In genomic region chr18:3466051-3466450, GRCh38 we compare ENCODE assay signal across 13 cellular contexts. TPM values are rescaled to one million over a fixed set of nuclear protein-coding genes. Genes with fewer than 3 reads are reported as not detected.
DNase-seq lines count a peak whose midpoint lies in the region; ATAC-seq and TF ChIP-seq lines count a peak whose summit lies in the region.
"Had no signal": no experiment of that assay in that cellular context is flagged by ENCODE, and none has a peak within 500 bp of the region (broad histone marks: within the 10 kb centered on the region; RNA-seq: fewer than 3 reads in every experiment).

No MANE protein-coding gene starts in this region.

- H3K9me3 Mint-ChIP-seq in activated T-helper 17 cell treated with anti-CD3 and anti-CD28 coated beads, Interleukin-2, amount 50 U/mL, for 72 hours = no peaks in the 10 kb centered on the region
- peaks cover 7% of the 10 kb centered on the region for H3K9me3 Mint-ChIP-seq in activated CD8-positive, alpha-beta T cell treated with anti-CD3 and anti-CD28 coated beads for 36 hours

- no peaks in the 10 kb centered on the region for H3K27me3 ChIP-seq in BLaER1
- no peaks in the 10 kb centered on the region for H3K27me3 ChIP-seq in HUES6 (ENCODE audit: control insufficient read depth, insufficient read depth, low read length)
- H3K27me3 ChIP-seq in hepatocyte = no peaks in the 10 kb centered on the region
- H3K27me3 ChIP-seq in tibial artery = no peaks in the 10 kb centered on the region
- H3K27me3 ChIP-seq: tibial nerve had no signal

- 60% methylated on average over 5 of the region's 5 CpGs for WGBS in hepatocyte (ENCODE audit: low lambda C conversion rate, missing lambda C conversion rate)

- peaks cover 18% of the 10 kb centered on the region for H3K4me1 ChIP-seq in BLaER1
- H3K4me1 ChIP-seq in HUES6 (ENCODE audit: control insufficient read depth, insufficient read depth, low read length) = peaks cover 26% of the 10 kb centered on the region
- no peaks in the 10 kb centered on the region for H3K4me1 ChIP-seq in hepatocyte (ENCODE audit: insufficient read depth)
- H3K4me1 ChIP-seq in tibial artery = no peaks in the 10 kb centered on the region

- no peak overlapping the region for H3K27ac ChIP-seq in BLaER1
- peak overlapping the region; percentile 4; the same call in 1 of the 2 replicates for H3K27ac ChIP-seq in HUES6 (ENCODE audit: low read depth, low read length)
- H3K27ac ChIP-seq in hepatocyte = no peak overlapping the region
- no peak overlapping the region for H3K27ac ChIP-seq in tibial artery
- H3K27ac ChIP-seq: tibial nerve, VCaP had no signal

- POLR2A ChIA-PET in activated CD8-positive, alpha-beta T cell treated with anti-CD3 and anti-CD28 coated beads for 36 hours (lab: Charles Lee) = interaction anchor here (1.0 to 1.2 kb wide), 3 partner anchors 8 to 129 kb away, joined by 3 to 5 read pairs (median 3); no protein-coding TSS in a partner anchor

- H4K20me1 ChIP-seq in BLaER1 (peaks cover 12% of the 10 kb centered on the region), hepatocyte (ENCODE audit: insufficient read depth, poor library complexity, severe bottlenecking) (no peaks in the 10 kb centered on the region)

- H3K36me3 ChIP-seq in BLaER1 (peaks cover 9% of the 10 kb centered on the region; the same call in 1 of the 2 replicates), HUES6 (ENCODE audit: control insufficient read depth, insufficient read depth, low read length) (no peaks in the 10 kb centered on the region; the same call in 1 of the 2 replicates), hepatocyte (replicated peaks; ENCODE audit: insufficient read depth, low read depth) (peaks cover 2% of the 10 kb centered on the region), tibial artery (peaks cover 10 to 12% (median 10%) of the 10 kb centered on the region in 3 donors)

- H3K4me1 Mint-ChIP-seq in activated T-helper 17 cell treated with anti-CD3 and anti-CD28 coated beads, Interleukin-2, amount 50 U/mL, for 72 hours = peaks cover 13% of the 10 kb centered on the region
- H3K4me1 Mint-ChIP-seq in activated CD8-positive, alpha-beta T cell treated with anti-CD3 and anti-CD28 coated beads for 36 hours (ENCODE audit: low read depth) = peaks cover 26% of the 10 kb centered on the region

- H3K9ac ChIP-seq in BLaER1 (no peak overlapping the region), HUES6 (ENCODE audit: low read length) (no peak overlapping the region)

- CTCF ChIA-PET in activated CD8-positive, alpha-beta T cell treated with anti-CD3 and anti-CD28 coated beads for 36 hours (lab: Charles Lee) = interaction anchor here (0.9 to 4.2 kb wide), 8 partner anchors 9 to 200 kb away, joined by 3 to 26 read pairs (median 5); no protein-coding TSS in a partner anchor

- DNase-seq in hepatocyte (ENCODE audit: low spot score) (peak; percentile 37), globus pallidus (ENCODE audit: low spot score) (no peak), tibial artery (no peak)
- no peak for DNase-seq in activated CD8-positive, alpha-beta T cell treated with anti-CD3 and anti-CD28 coated beads for 36 hours
- DNase-seq: activated naive CD4-positive, alpha-beta T cell treated with Interleukin-2 at 50 U/mL for 16 hours; DMS79; NCI-H69 had no signal

- peaks cover 10% of the 10 kb centered on the region for H3K9me3 ChIP-seq in BLaER1
- no peaks in the 10 kb centered on the region for H3K9me3 ChIP-seq in HUES6 (ENCODE audit: control insufficient read depth, insufficient read depth, low read depth, low read length)
- no peaks in the 10 kb centered on the region for H3K9me3 ChIP-seq in hepatocyte (ENCODE audit: low read depth)
- H3K9me3 ChIP-seq in tibial artery = peaks cover 0 to 4% (median 0%) of the 10 kb centered on the region in 3 donors

- H3K27me3 Mint-ChIP-seq in activated T-helper 17 cell treated with anti-CD3 and anti-CD28 coated beads, Interleukin-2, amount 50 U/mL, for 72 hours = no peaks in the 10 kb centered on the region
- no peaks in the 10 kb centered on the region for H3K27me3 Mint-ChIP-seq in activated CD8-positive, alpha-beta T cell treated with anti-CD3 and anti-CD28 coated beads for 36 hours

- no peak for TF ChIP-seq CTCF in hepatocyte (IDR thresholded peaks at IDR 0.05; ENCODE audit: poor library complexity)
- no peak for TF ChIP-seq CTCF in activated CD8-positive, alpha-beta T cell treated with anti-CD3 and anti-CD28 coated beads for 36 hours (IDR thresholded peaks at IDR 0.05)
- no peak for TF ChIP-seq CTCF in tibial artery (IDR thresholded peaks at IDR 0.05)

- intact Hi-C loops in activated CD8-positive, alpha-beta T cell treated with anti-CD3 and anti-CD28 coated beads for 36 hours (cut with micrococcal nuclease) = no loop called here
- intact Hi-C loops in tibial artery (cut with DNase I; ENCODE audit: low total_unique reads) = no loop called here

- peak overlapping the region; percentile 39 for H3K4me3 Mint-ChIP-seq in activated T-helper 17 cell treated with anti-CD3 and anti-CD28 coated beads, Interleukin-2, amount 50 U/mL, for 72 hours
- no peak overlapping the region for H3K4me3 Mint-ChIP-seq in activated CD8-positive, alpha-beta T cell treated with anti-CD3 and anti-CD28 coated beads for 36 hours

- no peaks in the 10 kb centered on the region for H3K9me2 ChIP-seq in hepatocyte (replicated peaks; ENCODE audit: insufficient read depth)

- ATAC-seq in activated T-helper 17 cell treated with anti-CD3 and anti-CD28 coated beads, Interleukin-2, amount 50 U/mL, for 72 hours (replicated peaks) = no peak
- no peak for ATAC-seq in activated CD8-positive, alpha-beta T cell treated with anti-CD3 and anti-CD28 coated beads for 36 hours
- no peak for ATAC-seq in HG03108 (IDR thresholded peaks at IDR 0.05; ENCODE audit: unreplicated experiment)

- peak overlapping the region; percentile 41 for H3K4me2 ChIP-seq in BLaER1
- H3K4me2 ChIP-seq in hepatocyte = no peak overlapping the region

- no peak overlapping the region for H2AFZ ChIP-seq in hepatocyte

- peaks cover 10% of the 10 kb centered on the region for H3K79me2 ChIP-seq in hepatocyte

- peaks cover 13% of the 10 kb centered on the region for H3K36me3 Mint-ChIP-seq in activated T-helper 17 cell treated with anti-CD3 and anti-CD28 coated beads, Interleukin-2, amount 50 U/mL, for 72 hours (ENCODE audit: low read depth)
- peaks cover 15% of the 10 kb centered on the region for H3K36me3 Mint-ChIP-seq in activated CD8-positive, alpha-beta T cell treated with anti-CD3 and anti-CD28 coated beads for 36 hours (ENCODE audit: low read depth)

- H3K27ac Mint-ChIP-seq in activated T-helper 17 cell treated with anti-CD3 and anti-CD28 coated beads, Interleukin-2, amount 50 U/mL, for 72 hours = no peak overlapping the region
- no peak overlapping the region for H3K27ac Mint-ChIP-seq in activated CD8-positive, alpha-beta T cell treated with anti-CD3 and anti-CD28 coated beads for 36 hours

- H3K4me3 ChIP-seq in BLaER1 (no peak overlapping the region), HUES6 (ENCODE audit: low read depth, low read length) (no peak overlapping the region), hepatocyte (no peak overlapping the region), tibial artery (no peak overlapping the region)
- H3K4me3 ChIP-seq: tibial nerve had no signal

RNA-seq across cellular contexts. Expression of gene TGIF1, which starts 16.1 kb away (rescaled TPM):
- 10 to 100 TPM; 18.6 to 86.1 TPM for total RNA-seq in activated T-helper 17 cell treated with anti-CD3 and anti-CD28 coated beads, Interleukin-2, amount 50 U/mL, for 72 hours
- total RNA-seq in hepatocyte = 129 and 162 TPM in 2 replicates
- polyA plus RNA-seq in hepatocyte = 152 and 193 TPM in 2 replicates
- 10 to 100 TPM; 33.3 to 34.5 TPM for total RNA-seq in activated CD8-positive, alpha-beta T cell treated with anti-CD3 and anti-CD28 coated beads for 36 hours
